Comparison of ENCODE assay signal across 13 cellular contexts in genomic region chr13:40910324-40911050, GRCh38.
A peak's percentile ranks its signal among the peaks of the same experiment; 100 is the strongest.
DNase-seq lines count a peak whose midpoint lies in the region; ATAC-seq, FAIRE-seq and TF ChIP-seq lines count a peak whose summit lies in the region.
"Had no signal": no experiment of that assay in that cellular context is flagged by ENCODE, and none has a peak within 500 bp of the region (broad histone marks: within the 10 kb centered on the region; RNA-seq: fewer than 3 reads in every experiment).

No MANE protein-coding gene starts in this region.

- TF ChIP-seq CTCF in GM06990 (IDR thresholded peaks at IDR 0.05; ENCODE audit: insufficient read depth, low read length, poor library complexity, severe bottlenecking): no peak
- TF ChIP-seq CTCF in endothelial cell of umbilical vein (IDR thresholded peaks at IDR 0.05; ENCODE audit: extremely low read depth in 1 of 2, insufficient read depth in 1 of 2, low read depth in 1 of 2, low read length in 2 of 2): no peak
- no peak for TF ChIP-seq CTCF in colonic mucosa (IDR thresholded peaks at IDR 0.05)
- no peak for TF ChIP-seq CTCF in spleen (IDR thresholded peaks at IDR 0.05 in 8 of 11, conservative IDR thresholded peaks at IDR 0.05 in 3 of 11)

- TF ChIP-seq POLR2A in endothelial cell of umbilical vein (IDR thresholded peaks at IDR 0.05; ENCODE audit: low read depth, low read length) (no peak), spleen (IDR thresholded peaks at IDR 0.05) (no peak)

- H3K27ac ChIP-seq in endothelial cell of umbilical vein (ENCODE audit: insufficient read depth, low read depth, low read length) (no peak overlapping the region), colonic mucosa (no peak overlapping the region), spleen (no peak overlapping the region)
- H3K27ac ChIP-seq: sigmoid colon had no signal

- H3K79me2 ChIP-seq in endothelial cell of umbilical vein (ENCODE audit: control insufficient read depth, insufficient read depth, low read length): no peaks in the 10 kb centered on the region

- dilution Hi-C loops in endothelial cell of umbilical vein (cut with MboI; ENCODE audit: extremely low pct_ligation_motif_present, low sequenced_read_pairs): no loop called here

- DNase-seq in GM06990 (ENCODE audit: extremely low read depth, insufficient read length): peak; percentile 20
- DNase-seq in endothelial cell of umbilical vein (ENCODE audit: low read depth, low spot score): no peak
- DNase-seq in NCI-H1436 (lab: John Stamatoyannopoulos, UW): no peak
- DNase-seq in colonic mucosa: no peak
- DNase-seq in NCI-H1105 treated with DMSO at 0.1 percent for 48 hours (lab: John Stamatoyannopoulos, UW): no peak
- DNase-seq in spleen: no peak
- DNase-seq: DMS53, NCI-H2171 treated with DMSO at 0.1 percent for 48 hours, sigmoid colon had no signal

- no peaks in the 10 kb centered on the region for H3K9me1 ChIP-seq in endothelial cell of umbilical vein (replicated peaks; ENCODE audit: control insufficient read depth, extremely low read depth, insufficient read depth, low read length)

- CTCF ChIA-PET in endothelial cell of umbilical vein (lab: Charles Lee): no interaction called here

- intact Hi-C loops in endothelial cell of umbilical vein (cut with micrococcal nuclease): no loop called here
- intact Hi-C loops in colonic mucosa (cut with DNase I): no loop called here
- intact Hi-C loops in spleen (cut with DNase I; ENCODE audit: low total_unique reads): loop anchor here (10.0 kb wide), 1 partner anchor 116 kb away; no protein-coding TSS in a partner anchor

- no peaks in the 10 kb centered on the region for H3K9me3 ChIP-seq in endothelial cell of umbilical vein (replicated peaks; ENCODE audit: control insufficient read depth, insufficient read depth, low read length)
- no peaks in the 10 kb centered on the region for H3K9me3 ChIP-seq in colonic mucosa
- H3K9me3 ChIP-seq in spleen: no peaks in the 10 kb centered on the region
- H3K9me3 ChIP-seq: sigmoid colon had no signal

- 59 to 100% (median 85%) methylated on average over 2 of the region's 2 CpGs for WGBS in spleen, 5 donors

- no TSS peak for BruUV-seq in endothelial cell of umbilical vein (replicated peaks; lab: Mats Ljungman, UMichigan)

- no peak overlapping the region for H2AFZ ChIP-seq in endothelial cell of umbilical vein (ENCODE audit: low read depth, low read length)

- POLR2A ChIA-PET in endothelial cell of umbilical vein (lab: Charles Lee): no interaction called here

- H4K20me1 ChIP-seq in endothelial cell of umbilical vein (replicated peaks; ENCODE audit: control insufficient read depth, extremely low read depth, insufficient read depth, low read length): no peaks in the 10 kb centered on the region

- ATAC-seq in GM18907 (IDR thresholded peaks at IDR 0.05; ENCODE audit: unreplicated experiment) (peak; percentile 79), HG03378 (IDR thresholded peaks at IDR 0.05; ENCODE audit: unreplicated experiment) (peak; percentile 74)

- no peaks in the 10 kb centered on the region for H3K27me3 ChIP-seq in GM06990 (replicated peaks; ENCODE audit: control insufficient read depth, insufficient read depth, low read length)
- no peaks in the 10 kb centered on the region for H3K27me3 ChIP-seq in endothelial cell of umbilical vein (ENCODE audit: control insufficient read depth in 2 of 2, insufficient read depth in 2 of 2, low read length in 2 of 2)
- no peaks in the 10 kb centered on the region for H3K27me3 ChIP-seq in colonic mucosa
- no peaks in the 10 kb centered on the region for H3K27me3 ChIP-seq in spleen (replicated peaks in 1 of 7)
- H3K27me3 ChIP-seq: sigmoid colon had no signal

- no peak overlapping the region for H3K4me2 ChIP-seq in endothelial cell of umbilical vein (ENCODE audit: insufficient read depth, low read length)

- no peak overlapping the region for H3K9ac ChIP-seq in endothelial cell of umbilical vein (replicated peaks; ENCODE audit: extremely low read depth, insufficient read depth, low read length)
- no peak overlapping the region for H3K9ac ChIP-seq in colonic mucosa (ENCODE audit: low read depth in 2 of 2, low read length in 2 of 2)

- H3K36me3 ChIP-seq in GM06990 (ENCODE audit: control insufficient read depth, insufficient read depth, low read length) (no peaks in the 10 kb centered on the region), endothelial cell of umbilical vein (ENCODE audit: control insufficient read depth in 2 of 2, extremely low read depth in 1 of 2, insufficient read depth in 2 of 2, low read length in 2 of 2) (no peaks in the 10 kb centered on the region), colonic mucosa (no peaks in the 10 kb centered on the region), spleen (peaks cover 0 to 2% (median 0%) of the 10 kb centered on the region in 6 donors)
- H3K36me3 ChIP-seq: sigmoid colon had no signal

- no peak for FAIRE-seq in endothelial cell of umbilical vein (lab: Jason Lieb, UNC)
- FAIRE-seq: endometrium had no signal

- H3K4me3 ChIP-seq in GM06990 (replicated peaks; ENCODE audit: low read depth, low read length): no peak overlapping the region
- no peak overlapping the region for H3K4me3 ChIP-seq in endothelial cell of umbilical vein (replicated peaks in 1 of 3; ENCODE audit: insufficient read depth in 1 of 3, low read depth in 1 of 3, low read length in 3 of 3)
- H3K4me3 ChIP-seq in colonic mucosa: no peak overlapping the region
- H3K4me3 ChIP-seq in spleen: no peak overlapping the region
- H3K4me3 ChIP-seq: lung, sigmoid colon had no signal

- H3K4me1 ChIP-seq in endothelial cell of umbilical vein (ENCODE audit: control insufficient read depth, extremely low read depth, insufficient read depth, low read length): no peaks in the 10 kb centered on the region
- no peaks in the 10 kb centered on the region for H3K4me1 ChIP-seq in colonic mucosa
- peaks cover 0 to 12% (median 3%) of the 10 kb centered on the region in 6 donors for H3K4me1 ChIP-seq in spleen
- H3K4me1 ChIP-seq: sigmoid colon had no signal

TF ChIP-seq in endothelial cell of umbilical vein, 7 proteins besides CTCF, POLR2A, EP300 and RAD21:
- TF ChIP-seq GATA2 (IDR thresholded peaks at IDR 0.05; ENCODE audit: insufficient read depth, insufficient read length, low read depth, low read length) (no peak), FOS (IDR thresholded peaks at IDR 0.05; ENCODE audit: borderline replicate concordance, insufficient read depth, low read length) (peak; percentile 14)
